In genomic region chr1:224922404-224923164, GRCh38 we compare ENCODE assay signal across 8 cellular contexts. TPM values are rescaled to one million over a fixed set of nuclear protein-coding genes. Genes with fewer than 3 reads are reported as not detected.
DNase-seq lines count a peak whose midpoint lies in the region; ATAC-seq, FAIRE-seq and TF ChIP-seq lines count a peak whose summit lies in the region.

No MANE protein-coding gene starts in this region.

- no peak overlapping the region for H3K27ac Mint-ChIP-seq in chondrocyte (ENCODE audit: unreplicated experiment)

- TF ChIP-seq POLR2A in GM12892 (IDR thresholded peaks at IDR 0.05; ENCODE audit: low read depth, low read length) = no peak

- H3K4me1 Mint-ChIP-seq in chondrocyte (ENCODE audit: low read depth) = no peaks in the 10 kb centered on the region

- no peaks in the 10 kb centered on the region for H3K27me3 ChIP-seq in lower lobe of right lung (ENCODE audit: low read depth)

- H3K4me1 ChIP-seq in lower lobe of right lung = no peaks in the 10 kb centered on the region

- H3K27me3 Mint-ChIP-seq in chondrocyte (ENCODE audit: low read depth) = no peaks in the 10 kb centered on the region

- intact Hi-C loops in lower lobe of right lung (cut with DNase I) = no loop called here

- ATAC-seq in HG03439 (IDR thresholded peaks at IDR 0.05; ENCODE audit: unreplicated experiment) (peak; percentile 52), lower lobe of right lung (peak; percentile 81)

- TF ChIP-seq CTCF in AG09309 (IDR thresholded peaks at IDR 0.05; ENCODE audit: control insufficient read depth, insufficient read depth, low read depth, low read length, missing control alignments) (peak; percentile 76), chondrocyte (IDR thresholded peaks at IDR 0.05) (peak; percentile 88), lower lobe of right lung (IDR thresholded peaks at IDR 0.05) (peak; percentile 64)

- H3K4me3 ChIP-seq in AG09309 (ENCODE audit: control insufficient read depth, low read depth, low read length) (no peak overlapping the region), lower lobe of right lung (no peak overlapping the region)

- H3K9me3 ChIP-seq in lower lobe of right lung = no peaks in the 10 kb centered on the region

- no peak overlapping the region for H3K4me3 Mint-ChIP-seq in chondrocyte (ENCODE audit: unreplicated experiment)

- peak; percentile 82 for FAIRE-seq in GM12892 (lab: Jason Lieb, UNC)

- DNase-seq in AG09309 (ENCODE audit: low read depth) = no peak
- DNase-seq in GM12892 (ENCODE audit: insufficient read length) = peak; percentile 7
- DNase-seq in NCI-H82 treated with DMSO at 0.1 percent for 48 hours (lab: John Stamatoyannopoulos, UW; ENCODE audit: unreplicated experiment) = peak; percentile 30
- no peak for DNase-seq in chondrocyte (ENCODE audit: low spot score)
- no peak for DNase-seq in lower lobe of right lung
- DNase-seq in GF-D8 (lab: John Stamatoyannopoulos, UW) = no peak
- DNase-seq in stimulated activated CD8-positive, alpha-beta memory T cell treated with anti-CD3 and anti-CD28 coated beads, Interleukin-4, amount 100 ng/mL, for 48 hours = no peak

- H3K36me3 Mint-ChIP-seq in chondrocyte (ENCODE audit: low read depth) = no peaks in the 10 kb centered on the region

- H3K36me3 ChIP-seq in lower lobe of right lung = no peaks in the 10 kb centered on the region

- no peaks in the 10 kb centered on the region for H3K9me3 Mint-ChIP-seq in chondrocyte (ENCODE audit: low read depth)

- no peak overlapping the region for H3K27ac ChIP-seq in lower lobe of right lung

RNA-seq across cellular contexts. Expression of gene DNAH14, which starts 6.9 kb away (rescaled TPM):
- 0.76 TPM for polyA plus RNA-seq in GM12892 (2012; ENCODE audit: missing spikeins)
- 15.3 to 28.1 TPM (median 16.0 TPM) in 3 replicates for total RNA-seq in chondrocyte
- total RNA-seq in lower lobe of right lung = 14.4 TPM

Comparison
In these comparisons a context has a peak if more than half of its experiments do, and no peak if none do; other contexts are left out.
1. DNase-seq: peak in GM12892 (single experiment) and NCI-H82 treated with DMSO at 0.1 percent for 48 hours (single experiment); none in AG09309 (single experiment), chondrocyte (single experiment), lower lobe of right lung (single experiment), GF-D8 (single experiment) and stimulated activated CD8-positive, alpha-beta memory T cell treated with anti-CD3 and anti-CD28 coated beads, Interleukin-4, amount 100 ng/mL, for 48 hours (single experiment).
2. Peak in every context shown above with its lines, with median percentiles within 50 percentile points of each other: CTCF ChIP-seq.